ENCODE assay signal across 1 cellular context in genomic region chr19:4464815-4465581, GRCh38.
TF ChIP-seq lines count a peak whose summit lies in the region.

No MANE protein-coding gene starts in this region.

TF ChIP-seq in HepG2, 621 proteins besides CTCF, POLR2A, EP300 and RAD21:
- TF ChIP-seq ARNTL (CRISPR knock-in tag; IDR thresholded peaks at IDR 0.05), result no peak
- TF ChIP-seq NR2F6 (IDR thresholded peaks at IDR 0.05), result no peak
- no peak for TF ChIP-seq NR2F6 (CRISPR knock-in tag; IDR thresholded peaks at IDR 0.05)
- TF ChIP-seq ATF4 (CRISPR knock-in tag; IDR thresholded peaks at IDR 0.05), result 0 out of 4 replicates have a peak, but pooled peaks of 1 of the 2 experiments have one; percentile 5
- TF ChIP-seq CEBPB (IDR thresholded peaks at IDR 0.05; ENCODE audit: borderline replicate concordance, low read depth, low read length), result peak; percentile 37; the same call in 1 of the 2 replicates
- no peak for TF ChIP-seq ZNF687 (CRISPR knock-in tag; IDR thresholded peaks at IDR 0.05)
- no peak for TF ChIP-seq ELK4 (CRISPR knock-in tag; IDR thresholded peaks at IDR 0.05; ENCODE audit: borderline replicate concordance)
- TF ChIP-seq ZNF770 (CRISPR knock-in tag; IDR thresholded peaks at IDR 0.05), result peak; percentile 72
- no peak for TF ChIP-seq ZNF879 (CRISPR knock-in tag; IDR thresholded peaks at IDR 0.05)
- TF ChIP-seq ZNF615 (CRISPR knock-in tag; IDR thresholded peaks at IDR 0.05; ENCODE audit: borderline replicate concordance), result no peak
- TF ChIP-seq, protein P1, sequence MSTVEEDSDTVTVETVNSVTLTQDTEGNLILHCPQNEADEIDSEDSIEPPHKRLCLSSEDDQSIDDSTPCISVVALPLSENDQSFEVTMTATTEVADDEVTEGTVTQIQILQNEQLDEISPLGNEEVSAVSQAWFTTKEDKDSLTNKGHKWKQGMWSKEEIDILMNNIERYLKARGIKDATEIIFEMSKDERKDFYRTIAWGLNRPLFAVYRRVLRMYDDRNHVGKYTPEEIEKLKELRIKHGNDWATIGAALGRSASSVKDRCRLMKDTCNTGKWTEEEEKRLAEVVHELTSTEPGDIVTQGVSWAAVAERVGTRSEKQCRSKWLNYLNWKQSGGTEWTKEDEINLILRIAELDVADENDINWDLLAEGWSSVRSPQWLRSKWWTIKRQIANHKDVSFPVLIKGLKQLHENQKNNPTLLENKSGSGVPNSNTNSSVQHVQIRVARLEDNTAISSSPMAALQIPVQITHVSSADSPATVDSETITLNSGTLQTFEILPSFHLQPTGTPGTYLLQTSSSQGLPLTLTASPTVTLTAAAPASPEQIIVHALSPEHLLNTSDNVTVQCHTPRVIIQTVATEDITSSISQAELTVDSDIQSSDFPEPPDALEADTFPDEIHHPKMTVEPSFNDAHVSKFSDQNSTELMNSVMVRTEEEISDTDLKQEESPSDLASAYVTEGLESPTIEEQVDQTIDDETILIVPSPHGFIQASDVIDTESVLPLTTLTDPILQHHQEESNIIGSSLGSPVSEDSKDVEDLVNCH (CRISPR knock-in tag; IDR thresholded peaks at IDR 0.05), result no peak
- TF ChIP-seq, protein P2, sequence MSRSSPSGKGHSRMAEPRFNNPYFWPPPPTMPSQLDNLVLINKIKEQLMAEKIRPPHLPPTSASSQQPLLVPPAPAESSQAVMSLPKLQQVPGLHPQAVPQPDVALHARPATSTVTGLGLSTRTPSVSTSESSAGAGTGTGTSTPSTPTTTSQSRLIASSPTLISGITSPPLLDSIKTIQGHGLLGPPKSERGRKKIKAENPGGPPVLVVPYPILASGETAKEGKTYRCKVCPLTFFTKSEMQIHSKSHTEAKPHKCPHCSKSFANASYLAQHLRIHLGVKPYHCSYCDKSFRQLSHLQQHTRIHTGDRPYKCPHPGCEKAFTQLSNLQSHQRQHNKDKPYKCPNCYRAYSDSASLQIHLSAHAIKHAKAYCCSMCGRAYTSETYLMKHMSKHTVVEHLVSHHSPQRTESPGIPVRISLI (CRISPR knock-in tag; IDR thresholded peaks at IDR 0.05; ENCODE audit: borderline replicate concordance), result 0 out of 2 replicates have a peak, but pooled peaks have one; percentile 10
- no peak for TF ChIP-seq ISX (CRISPR knock-in tag; conservative IDR thresholded peaks at IDR 0.05)
- TF ChIP-seq NFE2 (CRISPR knock-in tag; IDR thresholded peaks at IDR 0.05), result no peak
- no peak for TF ChIP-seq FIP1L1 (IDR thresholded peaks at IDR 0.05; ENCODE audit: borderline replicate concordance, insufficient read depth, low read depth, low read length)
- no peak for TF ChIP-seq TAF15 (IDR thresholded peaks at IDR 0.05; ENCODE audit: low read depth, low read length, poor library complexity, severe bottlenecking)
- TF ChIP-seq NR2F1 (CRISPR knock-in tag; IDR thresholded peaks at IDR 0.05), result no peak
- TF ChIP-seq NCOA2 (CRISPR knock-in tag; IDR thresholded peaks at IDR 0.05), result no peak
- peak; percentile 44; the same call in 1 of the 2 replicates for TF ChIP-seq ZMYM3 (CRISPR knock-in tag; IDR thresholded peaks at IDR 0.05)
- TF ChIP-seq ZNF121 (CRISPR knock-in tag; IDR thresholded peaks at IDR 0.05), result peak; percentile 91
